10 cellular contexts compared by ENCODE assay signal in the genomic region with DNA sequence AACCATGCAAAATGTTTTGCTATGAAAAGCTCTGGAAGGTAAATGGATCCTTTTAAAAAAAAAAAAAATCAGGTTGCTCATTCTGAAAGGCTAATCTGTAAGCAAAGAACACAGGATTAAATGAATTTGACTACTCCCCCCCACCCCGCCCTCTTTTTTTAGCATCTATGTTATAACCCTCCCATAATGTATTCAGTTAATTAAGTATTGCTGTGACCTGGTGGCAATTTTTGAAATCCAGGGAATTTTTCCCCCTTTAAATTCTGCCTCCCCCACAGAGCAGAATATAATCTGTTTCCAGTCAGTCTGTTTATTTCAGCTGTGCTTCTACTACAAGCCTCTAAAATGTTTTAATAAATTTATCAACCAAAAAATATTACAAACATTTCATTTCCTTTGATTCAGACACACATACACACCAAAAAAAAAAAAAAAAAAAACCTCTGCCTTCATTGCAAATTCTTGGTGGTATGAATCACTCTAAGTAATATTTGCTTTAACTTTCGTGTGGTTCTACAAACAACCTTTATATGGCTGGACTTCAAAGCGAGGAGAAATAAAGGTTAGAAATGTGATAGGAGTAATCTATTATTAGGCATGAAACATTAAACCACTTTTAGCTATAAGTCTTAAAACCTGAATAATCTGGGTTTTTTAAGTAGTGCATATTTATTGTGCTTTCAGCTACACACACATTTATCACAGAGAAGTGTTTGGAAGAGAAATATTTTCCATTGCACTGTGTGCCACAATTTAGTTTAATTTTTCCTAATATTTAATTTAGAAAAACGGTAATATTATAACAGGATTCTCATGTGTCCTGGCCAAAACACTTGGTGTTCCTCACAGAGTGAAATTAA.
A peak's percentile ranks its signal among the peaks of the same experiment; 100 is the strongest.
DNase-seq lines count a peak whose midpoint lies in the region; TF ChIP-seq lines count a peak whose summit lies in the region.
"Had no signal": no experiment of that assay in that cellular context is flagged by ENCODE, and none has a peak within 500 bp of the region (broad histone marks: within the 10 kb centered on the region; RNA-seq: fewer than 3 reads in every experiment).

No MANE protein-coding gene starts in this region.

- H3K79me2 ChIP-seq in neural progenitor cell (ENCODE audit: low read depth) = no peaks in the 10 kb centered on the region

- H3K9ac ChIP-seq in neural progenitor cell = no peak overlapping the region

- no peaks in the 10 kb centered on the region for H3K9me3 Mint-ChIP-seq in neural progenitor cell

- no peaks in the 10 kb centered on the region for H3K27me3 ChIP-seq in muscle layer of duodenum (ENCODE audit: low read depth, low read length)
- H3K27me3 ChIP-seq in neural progenitor cell = no peaks in the 10 kb centered on the region
- H3K27me3 ChIP-seq in ovary = no peaks in the 10 kb centered on the region

- H3F3A ChIP-seq in neural progenitor cell (ENCODE audit: low read depth) = no peaks in the 10 kb centered on the region

- TF ChIP-seq EP300 in ovary (IDR thresholded peaks at IDR 0.05) = no peak

- H3K4me1 ChIP-seq in muscle layer of duodenum (ENCODE audit: control insufficient read depth in 1 of 2, insufficient read depth in 2 of 2, low read length in 2 of 2) = peaks cover 15 to 23% of the 10 kb centered on the region in 2 donors
- H3K4me1 ChIP-seq in neural progenitor cell = no peaks in the 10 kb centered on the region
- peaks cover 9% of the 10 kb centered on the region for H3K4me1 ChIP-seq in ovary (ENCODE audit: insufficient read depth)

- no peaks in the 10 kb centered on the region for H3K36me3 Mint-ChIP-seq in neural progenitor cell

- peaks cover 5% of the 10 kb centered on the region for H3K27me3 Mint-ChIP-seq in neural progenitor cell (ENCODE audit: insufficient read depth, low read depth)

- H4K20me1 ChIP-seq in neural progenitor cell (ENCODE audit: low read depth) = no peaks in the 10 kb centered on the region

- DNase-seq in AG09319 (ENCODE audit: extremely low read depth, low read depth) (peak; percentile 40), LHCN-M2 (ENCODE audit: low read depth) (peak; percentile 82), choroid plexus epithelial cell (ENCODE audit: low read depth) (peak; percentile 84), neural progenitor cell (ENCODE audit: low spot score) (no peak), ovary (no peak), HuH-7 (ENCODE audit: low spot score) (no peak), posterior vena cava (ENCODE audit: low spot score) (no peak)
- DNase-seq: activated effector memory CD4-positive, alpha-beta T cell treated with Interleukin-2 at 50 U/mL for 16 hours; stimulated activated naive CD4-positive, alpha-beta T cell had no signal

- no peak overlapping the region for H3K27ac Mint-ChIP-seq in neural progenitor cell

- TF ChIP-seq CTCF in AG09319 (IDR thresholded peaks at IDR 0.05; ENCODE audit: low read depth, low read length) = no peak
- TF ChIP-seq CTCF in choroid plexus epithelial cell (conservative IDR thresholded peaks at IDR 0.05; ENCODE audit: low read depth, low read length) = no peak
- TF ChIP-seq CTCF in neural progenitor cell (IDR thresholded peaks at IDR 0.05) = no peak
- TF ChIP-seq CTCF in ovary (IDR thresholded peaks at IDR 0.05) = no peak

- no peak overlapping the region for H3K4me3 ChIP-seq in choroid plexus epithelial cell (ENCODE audit: low read depth, low read length)
- H3K4me3 ChIP-seq in muscle layer of duodenum (ENCODE audit: low read depth in 1 of 2, low read length in 2 of 2) = peak overlapping the region in 1 of 2 donors; percentile 19
- H3K4me3 ChIP-seq in neural progenitor cell = no peak overlapping the region
- H3K4me3 ChIP-seq in ovary = no peak overlapping the region

- H3K4me1 Mint-ChIP-seq in neural progenitor cell = peaks cover 30% of the 10 kb centered on the region

- intact Hi-C loops in ovary (cut with DNase I) = no loop called here
- intact Hi-C loops in posterior vena cava (cut with DNase I) = loop anchor here in 1 of 2 donors (10.0 kb wide), 1 partner anchor 82 kb away; no protein-coding TSS in a partner anchor

- WGBS in ovary, 3 donors = 3 to 4% (median 3%) methylated on average over 4 of the region's 4 CpGs

- H3K9me3 ChIP-seq in muscle layer of duodenum (ENCODE audit: control insufficient read depth in 1 of 2, low read length in 2 of 2) = no peaks in the 10 kb centered on the region
- no peaks in the 10 kb centered on the region for H3K9me3 ChIP-seq in neural progenitor cell (ENCODE audit: low read depth)
- no peaks in the 10 kb centered on the region for H3K9me3 ChIP-seq in ovary

- no peak overlapping the region for H2AFZ ChIP-seq in neural progenitor cell (replicated peaks)

- no peak overlapping the region for H3K4me2 ChIP-seq in neural progenitor cell

- no peak overlapping the region for H3K4me3 Mint-ChIP-seq in neural progenitor cell

- TF ChIP-seq POLR2A in ovary (IDR thresholded peaks at IDR 0.05) = no peak

- no peaks in the 10 kb centered on the region for H3K36me3 ChIP-seq in muscle layer of duodenum (ENCODE audit: control insufficient read depth in 1 of 2, insufficient read depth in 2 of 2, low read length in 2 of 2)
- no peaks in the 10 kb centered on the region for H3K36me3 ChIP-seq in neural progenitor cell
- no peaks in the 10 kb centered on the region for H3K36me3 ChIP-seq in ovary

- H3K27ac ChIP-seq in muscle layer of duodenum (ENCODE audit: low read length) = peak overlapping the region; percentile 76
- H3K27ac ChIP-seq in neural progenitor cell = no peak overlapping the region
- H3K27ac ChIP-seq in ovary = peak overlapping the region in 1 of 2 donors; percentile 31

Comparison
In these comparisons a context has a peak if more than half of its experiments do, and no peak if none do; other contexts are left out.
1. DNase-seq: peak in AG09319 (single experiment), LHCN-M2 (single experiment) and choroid plexus epithelial cell (single experiment); none in neural progenitor cell (single experiment), ovary (0 of 5), HuH-7 (single experiment) and posterior vena cava (single experiment).